7 cellular contexts compared by ENCODE assay signal in genomic region chr5:152349683-152350526, GRCh38. TPM values are rescaled to one million over a fixed set of nuclear protein-coding genes. Genes with fewer than 3 reads are reported as not detected.
A peak's percentile ranks its signal among the peaks of the same experiment; 100 is the strongest.
DNase-seq lines count a peak whose midpoint lies in the region; ATAC-seq and TF ChIP-seq lines count a peak whose summit lies in the region.

No MANE protein-coding gene starts in this region.

- DNase-seq in Daoy (ENCODE audit: low read depth) (peak; percentile 50), Peyer's patch (no peak), cerebellar cortex (ENCODE audit: low spot score) (peak; percentile 73), lower lobe of right lung (peak; percentile 45), vagina (ENCODE audit: extremely low spot score in 2 of 2) (no peak)

- TF ChIP-seq POLR2A in Peyer's patch (IDR thresholded peaks at IDR 0.05) (no peak), vagina (IDR thresholded peaks at IDR 0.05) (no peak)

- H3K27me3 ChIP-seq in Peyer's patch (no peaks in the 10 kb centered on the region), lower lobe of right lung (ENCODE audit: low read depth) (no peaks in the 10 kb centered on the region), vagina (no peaks in the 10 kb centered on the region)

- H3K9me3 ChIP-seq in Peyer's patch = no peaks in the 10 kb centered on the region
- H3K9me3 ChIP-seq in lower lobe of right lung = no peaks in the 10 kb centered on the region
- H3K9me3 ChIP-seq in vagina = no peaks in the 10 kb centered on the region

- intact Hi-C loops in lower lobe of right lung (cut with DNase I) = no loop called here
- intact Hi-C loops in vagina (cut with DNase I) = no loop called here

- no peaks in the 10 kb centered on the region for H3K4me1 ChIP-seq in Peyer's patch
- H3K4me1 ChIP-seq in lower lobe of right lung = peaks cover 12% of the 10 kb centered on the region
- no peaks in the 10 kb centered on the region for H3K4me1 ChIP-seq in vagina

- H3K36me3 ChIP-seq in Peyer's patch = no peaks in the 10 kb centered on the region
- no peaks in the 10 kb centered on the region for H3K36me3 ChIP-seq in lower lobe of right lung
- no peaks in the 10 kb centered on the region for H3K36me3 ChIP-seq in vagina

- no peak overlapping the region for H3K27ac ChIP-seq in Peyer's patch
- H3K27ac ChIP-seq in lower lobe of right lung = no peak overlapping the region
- no peak overlapping the region for H3K27ac ChIP-seq in vagina

- H3K4me3 ChIP-seq in Peyer's patch (no peak overlapping the region), lower lobe of right lung (no peak overlapping the region), vagina (no peak overlapping the region)

- TF ChIP-seq CTCF in Peyer's patch (IDR thresholded peaks at IDR 0.05) = peak in 4 of 6 experiments; percentile 47 to 58 (median 47)
- peak; percentile 85 for TF ChIP-seq CTCF in lower lobe of right lung (IDR thresholded peaks at IDR 0.05)
- peak in 2 of 3 experiments; percentile 11 to 27 for TF ChIP-seq CTCF in vagina (IDR thresholded peaks at IDR 0.05)

- peak; percentile 88 for ATAC-seq in GM19438 (IDR thresholded peaks at IDR 0.05; ENCODE audit: low read depth, unreplicated experiment)
- ATAC-seq in HG03442 (IDR thresholded peaks at IDR 0.05; ENCODE audit: unreplicated experiment) = peak; percentile 92
- ATAC-seq in lower lobe of right lung = peak; percentile 83 to 93

RNA-seq across cellular contexts. Expression of gene NMUR2, which starts 55.2 kb away (rescaled TPM):
- total RNA-seq in Daoy (2014; rRNA removed; shearing (Covaris generic)) = 0.30 TPM in 1 of 2 replicates, not detected in the other
- total RNA-seq in Peyer's patch (not detected), lower lobe of right lung (not detected), vagina (not detected)

Comparison
In these comparisons a context has a peak if more than half of its experiments do, and no peak if none do; other contexts are left out.
1. DNase-seq: peak in Daoy (single experiment), cerebellar cortex (single experiment) and lower lobe of right lung (single experiment); none in Peyer's patch (0 of 3) and vagina (0 of 2).
2. CTCF ChIP-seq: peak in every context shown above with its lines; median percentile 85 in lower lobe of right lung; 47 in Peyer's patch; 19 in vagina.
3. Peak in every context shown above with its lines, with median percentiles within 50 percentile points of each other: ATAC-seq.